Comparison of ENCODE assay signal across 8 cellular contexts in the genomic region with DNA sequence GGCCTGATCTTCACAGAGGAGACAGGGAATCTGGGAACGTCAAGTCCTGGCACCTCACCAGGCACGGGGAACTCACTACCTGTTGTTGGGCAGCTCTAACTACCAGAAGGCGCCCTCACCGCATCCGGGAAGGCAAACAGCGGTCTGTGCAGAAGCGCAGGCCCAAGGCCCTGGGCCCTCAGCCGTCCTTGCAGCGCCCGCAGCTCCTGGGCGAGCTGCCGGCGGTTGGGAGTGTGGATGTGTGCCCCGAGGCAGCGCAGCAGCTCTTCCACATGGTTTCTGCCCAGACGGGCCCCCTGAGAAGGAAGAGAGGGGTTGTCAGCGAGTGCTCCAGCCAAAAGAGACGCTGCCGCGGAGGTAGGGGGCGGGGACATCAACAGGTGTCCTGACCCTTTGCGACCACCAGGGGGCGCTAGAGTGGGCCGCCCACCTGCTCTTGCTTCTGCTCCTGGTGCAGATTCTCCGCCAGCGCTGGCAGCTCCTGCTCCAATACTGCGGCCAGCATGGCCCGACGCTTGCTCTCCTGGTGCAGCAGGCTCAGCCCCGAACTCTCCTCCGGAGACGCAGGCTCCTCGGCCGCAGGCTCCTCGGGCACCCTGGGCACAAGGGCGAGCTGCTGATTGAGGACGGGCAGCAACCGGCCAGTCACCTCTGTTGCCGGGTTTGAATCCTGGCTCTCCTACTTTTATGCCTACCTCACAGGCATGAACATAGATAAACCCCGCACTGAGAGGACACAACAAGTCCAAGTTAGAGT. TPM values are rescaled to one million over a fixed set of nuclear protein-coding genes. Genes with fewer than 3 reads are reported as not detected.
DNase-seq lines count a peak whose midpoint lies in the region; ATAC-seq and TF ChIP-seq lines count a peak whose summit lies in the region.

No MANE protein-coding gene starts in this region.

- H3K27ac ChIP-seq in RWPE2 (ENCODE audit: poor library complexity, severe bottlenecking) (no peak overlapping the region), gastroesophageal sphincter (peak overlapping the region in 3 of 4 donors; percentile 33 to 41 (median 37)), osteoblast (ENCODE audit: low read depth, low read length) (no peak overlapping the region), tibial nerve (peak overlapping the region in 1 of 4 donors; percentile 50)

- H3K9me3 ChIP-seq in RWPE2 (ENCODE audit: severe bottlenecking) (no peaks in the 10 kb centered on the region), gastroesophageal sphincter (no peaks in the 10 kb centered on the region), osteoblast (ENCODE audit: low read depth, low read length) (no peaks in the 10 kb centered on the region), tibial nerve (no peaks in the 10 kb centered on the region)

- no peaks in the 10 kb centered on the region for H3K79me2 ChIP-seq in osteoblast (ENCODE audit: insufficient read depth, low read length)

- H3K36me3 ChIP-seq in RWPE2 (ENCODE audit: low read depth) (peaks cover 62% of the 10 kb centered on the region), gastroesophageal sphincter (peaks cover 0 to 99% of the 10 kb centered on the region in 2 donors), osteoblast (ENCODE audit: insufficient read depth, low read length) (peaks cover 51% of the 10 kb centered on the region), tibial nerve (peaks cover 3 to 95% (median 8%) of the 10 kb centered on the region in 3 donors)

- WGBS in gastroesophageal sphincter (ENCODE audit: low coverage in 1 of 2), 2 donors: 71% methylated on average over 1 of the region's 40 CpGs; no CpG with 5 or more reads in 1 of the 2 donors
- 40 to 45% methylated on average over 23 to 37 of the region's 40 CpGs for WGBS in tibial nerve, 2 donors

- TF ChIP-seq POLR2A in gastroesophageal sphincter (IDR thresholded peaks at IDR 0.05) (no peak), tibial nerve (IDR thresholded peaks at IDR 0.05) (peak in 1 of 2 donors; percentile 11)

- H3K4me1 ChIP-seq in RWPE2 (ENCODE audit: insufficient read depth, poor library complexity, severe bottlenecking): no peaks in the 10 kb centered on the region
- peaks cover 0 to 30% (median 3%) of the 10 kb centered on the region in 3 donors for H3K4me1 ChIP-seq in gastroesophageal sphincter
- no peaks in the 10 kb centered on the region for H3K4me1 ChIP-seq in osteoblast (ENCODE audit: insufficient read depth, low read length)
- H3K4me1 ChIP-seq in tibial nerve: peaks cover 0 to 29% (median 10%) of the 10 kb centered on the region in 4 donors

- ATAC-seq in HG03354 (IDR thresholded peaks at IDR 0.05; ENCODE audit: poor library complexity, severe bottlenecking, unreplicated experiment) (peak; percentile 63), RWPE2 (ENCODE audit: low read depth) (peak; percentile 43; the same call in 1 of the 3 replicates), gastroesophageal sphincter (peak; percentile 80), HG02588 (IDR thresholded peaks at IDR 0.05; ENCODE audit: unreplicated experiment) (no peak)

- DNase-seq in DMS53 treated with DMSO at 0.1 percent for 48 hours (lab: John Stamatoyannopoulos, UW; ENCODE audit: unreplicated experiment): peak; percentile 57
- DNase-seq in RWPE2 (ENCODE audit: low spot score): no peak
- DNase-seq in activated effector memory CD4-positive, alpha-beta T cell treated with Interleukin-2 at 50 U/mL for 16 hours: peak; percentile 79
- DNase-seq in osteoblast (ENCODE audit: insufficient read length, low spot score, missing footprints): peak; percentile 99
- DNase-seq in tibial nerve (ENCODE audit: low spot score in 2 of 2): peak in 1 of 2 donors; percentile 52

- H3K27me3 ChIP-seq in RWPE2 (ENCODE audit: insufficient read depth, poor library complexity, severe bottlenecking): no peaks in the 10 kb centered on the region
- H3K27me3 ChIP-seq in gastroesophageal sphincter: no peaks in the 10 kb centered on the region
- H3K27me3 ChIP-seq in osteoblast (ENCODE audit: insufficient read depth, low read length): no peaks in the 10 kb centered on the region
- no peaks in the 10 kb centered on the region for H3K27me3 ChIP-seq in tibial nerve

- TF ChIP-seq EP300 in gastroesophageal sphincter (IDR thresholded peaks at IDR 0.05) (no peak), tibial nerve (IDR thresholded peaks at IDR 0.05) (no peak)

- no peaks in the 10 kb centered on the region for H4K20me1 ChIP-seq in osteoblast (ENCODE audit: insufficient read depth, low read length)

- H3K4me3 ChIP-seq in RWPE2 (ENCODE audit: severe bottlenecking) (no peak overlapping the region), gastroesophageal sphincter (peak overlapping the region in 1 of 2 donors; percentile 24), osteoblast (ENCODE audit: insufficient read depth, low read length) (no peak overlapping the region), tibial nerve (peak overlapping the region in 1 of 4 donors; percentile 49)

- no peak overlapping the region for H2AFZ ChIP-seq in osteoblast (ENCODE audit: low read length)

- H3K4me2 ChIP-seq in osteoblast (ENCODE audit: insufficient read depth, low read length): no peak overlapping the region

- peak; percentile 85 for TF ChIP-seq CTCF in RWPE2 (IDR thresholded peaks at IDR 0.05; ENCODE audit: poor library complexity, severe bottlenecking)
- TF ChIP-seq CTCF in gastroesophageal sphincter (IDR thresholded peaks at IDR 0.05): peak in 3 of 4 experiments; percentile 97 to 98 (median 98)
- peak; percentile 82 for TF ChIP-seq CTCF in osteoblast (IDR thresholded peaks at IDR 0.05; ENCODE audit: extremely low read depth, low read depth, low read length)
- peak; percentile 92 to 98 (median 98) for TF ChIP-seq CTCF in tibial nerve (IDR thresholded peaks at IDR 0.05)

RNA-seq across cellular contexts. Expression of a gene that starts 9.3 kb away (rescaled TPM):
- total RNA-seq in gastroesophageal sphincter (10 to 100 TPM; 31.1 to 64.3 (median 54.3) TPM), osteoblast (25.7 and 29.8 TPM in 2 replicates), tibial nerve (100 to 1,000 TPM in 2 of 4 donors, 10 to 100 TPM in 2; 82.2 to 122 (median 101) TPM)

RNA-seq across cellular contexts. Expression of a gene that starts 15.6 kb away (rescaled TPM):
- total RNA-seq in gastroesophageal sphincter: 1 to 10 TPM in 2 of 4 donors, under 1 TPM in 2; 0.81 to 4.8 (median 2.7) TPM
- under 0.01 TPM in 1 of 2 replicates, not detected in the other for total RNA-seq in osteoblast
- 1 to 10 TPM; 1.2 to 2.7 (median 1.7) TPM for total RNA-seq in tibial nerve

RNA-seq across cellular contexts. Expression of a gene that starts 17.2 kb away (rescaled TPM):
- 10 to 100 TPM in 1 of 4 donors, 1 to 10 TPM in 3; 4.6 to 11.5 (median 6.3) TPM for total RNA-seq in gastroesophageal sphincter
- total RNA-seq in osteoblast: not detected in 2 replicates
- 1 to 10 TPM in 3 of 4 donors, not detected in 1; 2.5 to 8.7 (median 3.7) TPM for total RNA-seq in tibial nerve

RNA-seq across cellular contexts. Expression of a gene that starts 25.7 kb away (rescaled TPM):
- total RNA-seq in gastroesophageal sphincter: not detected
- total RNA-seq in osteoblast: not detected in 2 replicates
- not detected for total RNA-seq in tibial nerve

RNA-seq across cellular contexts. Expression of a gene that starts 35.0 kb away (rescaled TPM):
- total RNA-seq in gastroesophageal sphincter: under 1 TPM in 1 of 4 donors, not detected in 3; 0.67 TPM
- under 0.01 and 0.36 TPM in 2 replicates for total RNA-seq in osteoblast
- not detected for total RNA-seq in tibial nerve

Comparison
In these comparisons a context has a peak if more than half of its experiments do, and no peak if none do; other contexts are left out.
1. H3K27ac ChIP-seq: peak in gastroesophageal sphincter (3 of 4); none in RWPE2 (single experiment) and osteoblast (single experiment).
2. Peak in every context shown above with its lines, with median percentiles within 50 percentile points of each other: CTCF ChIP-seq.